1 cellular context compared by ENCODE assay signal in genomic region chr22:45456811-45457210, GRCh38.
TF ChIP-seq lines count a peak whose summit lies in the region.

No MANE protein-coding gene starts in this region.

TF ChIP-seq in K562, 482 proteins besides CTCF, POLR2A, EP300 and RAD21:
- peak; percentile 24; the same call in 1 of the 2 replicates for TF ChIP-seq NFIC (IDR thresholded peaks at IDR 0.05)
- TF ChIP-seq ZNF165 (CRISPR knock-in tag; IDR thresholded peaks at IDR 0.05; ENCODE audit: borderline replicate concordance) = no peak
